Comparison of ENCODE assay signal across 11 cellular contexts in the genomic region with DNA sequence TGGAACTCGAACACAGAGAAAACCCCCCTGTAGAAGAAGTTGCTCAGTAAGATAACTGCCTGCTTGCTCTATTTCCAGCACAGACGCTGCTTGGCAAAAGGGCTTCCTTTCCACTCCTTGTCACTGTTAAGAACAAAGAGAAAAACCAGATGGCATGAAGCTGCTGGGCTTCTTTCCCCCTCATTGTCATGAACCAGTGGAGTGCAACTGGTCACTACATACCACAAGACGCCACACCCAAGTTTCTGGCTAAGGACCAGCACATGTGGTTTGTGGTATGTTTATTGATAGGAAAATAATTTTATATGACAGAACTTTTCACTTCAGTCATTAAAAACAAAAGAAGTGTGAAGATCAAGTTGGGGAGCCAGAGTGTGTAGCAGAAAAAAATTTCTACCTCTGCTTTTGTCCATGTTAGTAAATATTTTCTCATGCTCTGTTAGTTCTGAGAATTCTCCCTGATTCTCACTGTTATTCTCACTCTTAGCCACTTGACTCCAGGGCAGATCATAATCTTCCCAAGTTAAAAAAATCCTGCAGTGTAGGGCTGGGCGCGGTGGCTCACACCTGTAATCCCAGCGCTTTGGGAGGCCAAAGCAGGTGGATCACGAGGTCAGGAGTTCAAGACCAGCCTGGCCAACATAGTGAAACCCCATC. TPM values are rescaled to one million over a fixed set of nuclear protein-coding genes. Genes with fewer than 3 reads are reported as not detected.
DNase-seq lines count a peak whose midpoint lies in the region; ATAC-seq and TF ChIP-seq lines count a peak whose summit lies in the region.
"Had no signal": no experiment of that assay in that cellular context is flagged by ENCODE, and none has a peak within 500 bp of the region (broad histone marks: within the 10 kb centered on the region; RNA-seq: fewer than 3 reads in every experiment).

No MANE protein-coding gene starts in this region.

- BruUV-seq in PC-9 (replicated peaks; lab: Mats Ljungman, UMichigan): no TSS peak

- no peaks in the 10 kb centered on the region for H3K9me2 ChIP-seq in PC-9 (ENCODE audit: insufficient read depth)

- H3K27ac Mint-ChIP-seq in progenitor cell of endocrine pancreas: peak overlapping the region; percentile 80

- H3K36me3 ChIP-seq in PC-9 (ENCODE audit: low read depth): peaks cover 5% of the 10 kb centered on the region; the same call in 1 of the 2 replicates
- peaks cover 0 to 46% (median 0%) of the 10 kb centered on the region in 3 donors for H3K36me3 ChIP-seq in esophagus squamous epithelium
- H3K36me3 ChIP-seq in tibial nerve: peaks cover 0 to 10% (median 3%) of the 10 kb centered on the region in 3 donors
- H3K36me3 ChIP-seq: thoracic aorta had no signal

- TF ChIP-seq CTCF in PC-9 (conservative IDR thresholded peaks at IDR 0.05) (no peak), esophagus squamous epithelium (IDR thresholded peaks at IDR 0.05) (no peak), progenitor cell of endocrine pancreas (IDR thresholded peaks at IDR 0.05; ENCODE audit: unreplicated experiment) (no peak), GM10266 (IDR thresholded peaks at IDR 0.05; ENCODE audit: control insufficient read depth, insufficient read depth, low read depth, missing control alignments) (no peak), tibial nerve (IDR thresholded peaks at IDR 0.05) (no peak)

- no peaks in the 10 kb centered on the region for H3K27me3 ChIP-seq in PC-9 (ENCODE audit: insufficient read depth, low read depth)
- H3K27me3 ChIP-seq in esophagus squamous epithelium: no peaks in the 10 kb centered on the region
- H3K27me3 ChIP-seq in tibial nerve: no peaks in the 10 kb centered on the region

- H3K9me3 Mint-ChIP-seq in progenitor cell of endocrine pancreas (ENCODE audit: low read depth): no peaks in the 10 kb centered on the region

- CTCF ChIA-PET in PC-9 (lab: Charles Lee): no interaction called here

- TF ChIP-seq POLR2A in esophagus squamous epithelium (IDR thresholded peaks at IDR 0.05) (no peak), tibial nerve (IDR thresholded peaks at IDR 0.05) (no peak)

- no peaks in the 10 kb centered on the region for H3K27me3 Mint-ChIP-seq in progenitor cell of endocrine pancreas

- 74 to 80% methylated on average over 7 of the region's 7 CpGs for WGBS in esophagus squamous epithelium, 2 donors
- 67 to 75% methylated on average over 7 of the region's 7 CpGs for WGBS in tibial nerve, 2 donors

- H3K4me3 ChIP-seq in PC-9 (no peak overlapping the region), esophagus squamous epithelium (no peak overlapping the region), tibial nerve (no peak overlapping the region)
- H3K4me3 ChIP-seq: thoracic aorta had no signal

- H3K36me3 Mint-ChIP-seq in progenitor cell of endocrine pancreas (ENCODE audit: insufficient read depth): peaks cover 9% of the 10 kb centered on the region

- intact Hi-C loops in PC-9 (cut with micrococcal nuclease; ENCODE audit: unreplicated experiment) (no loop called here), esophagus squamous epithelium (cut with DNase I) (no loop called here)

- no peak overlapping the region for H2AFZ ChIP-seq in PC-9

- H3K4me3 Mint-ChIP-seq in progenitor cell of endocrine pancreas (ENCODE audit: low read depth): no peak overlapping the region

- peak; percentile 73 for DNase-seq in EL
- DNase-seq in PC-9: peak; percentile 55 to 73
- no peak for DNase-seq in esophagus squamous epithelium (lab: John Stamatoyannopoulos, UW)
- no peak for DNase-seq in progenitor cell of endocrine pancreas (ENCODE audit: low spot score, unreplicated experiment)
- DNase-seq in activated CD4-positive, alpha-beta T cell treated with anti-CD3 and anti-CD28 coated beads for 4 hours: no peak
- DNase-seq in GM10266 (ENCODE audit: extremely low spot score): no peak
- DNase-seq in tibial nerve (ENCODE audit: low spot score in 2 of 2): no peak
- DNase-seq: activated CD4-positive, alpha-beta T cell treated with anti-CD3 and anti-CD28 coated beads for 48 hours had no signal

- no peak for ATAC-seq in GM21717 (IDR thresholded peaks at IDR 0.05; ENCODE audit: unreplicated experiment)
- ATAC-seq: sciatic nerve had no signal

- TF ChIP-seq EP300 in tibial nerve (IDR thresholded peaks at IDR 0.05): no peak

- peaks cover 13% of the 10 kb centered on the region for H3K4me1 Mint-ChIP-seq in progenitor cell of endocrine pancreas (ENCODE audit: low read depth)

- no peaks in the 10 kb centered on the region for H3K79me2 ChIP-seq in PC-9 (ENCODE audit: low read depth)

- H3K27ac ChIP-seq in PC-9: peak overlapping the region; percentile 9; the same call in 1 of the 2 replicates
- H3K27ac ChIP-seq in esophagus squamous epithelium: peak overlapping the region in 3 of 4 donors; percentile 4 to 43 (median 39)
- peak overlapping the region in 2 of 4 donors; percentile 9 to 34 for H3K27ac ChIP-seq in tibial nerve
- H3K27ac ChIP-seq: thoracic aorta had no signal

- H3K9me3 ChIP-seq in PC-9 (ENCODE audit: insufficient read depth, low read depth) (no peaks in the 10 kb centered on the region), esophagus squamous epithelium (no peaks in the 10 kb centered on the region), tibial nerve (no peaks in the 10 kb centered on the region)
- H3K9me3 ChIP-seq: thoracic aorta had no signal

- H3F3A ChIP-seq in PC-9 (ENCODE audit: insufficient read depth, low read depth): peaks cover 4% of the 10 kb centered on the region; the same call in 1 of the 2 replicates

- H3K4me2 ChIP-seq in PC-9: no peak overlapping the region

- H4K20me1 ChIP-seq in PC-9 (ENCODE audit: insufficient read depth): peaks cover 22% of the 10 kb centered on the region; the same call in 1 of the 2 replicates

- POLR2A ChIA-PET in PC-9 (lab: Charles Lee; ENCODE audit: unreplicated experiment): interaction anchor here (0.7 kb wide), 1 partner anchor 106 kb away, joined by 3 read pairs; no protein-coding TSS in a partner anchor

- no peaks in the 10 kb centered on the region for H3K4me1 ChIP-seq in PC-9 (replicated peaks; ENCODE audit: insufficient read depth)
- peaks cover 0 to 61% (median 24%) of the 10 kb centered on the region in 3 donors for H3K4me1 ChIP-seq in esophagus squamous epithelium
- peaks cover 0 to 58% (median 16%) of the 10 kb centered on the region in 4 donors for H3K4me1 ChIP-seq in tibial nerve

RNA-seq across cellular contexts. Expression of gene CLK3, which starts 37.9 kb away (rescaled TPM):
- total RNA-seq in PC-9 (2021) (70.7 and 80.1 TPM in 2 replicates), esophagus squamous epithelium (100 to 1,000 TPM in 1 of 4 donors, 10 to 100 TPM in 3; 46.8 to 105 (median 58.0) TPM), progenitor cell of endocrine pancreas (74.5 and 76.0 TPM in 2 replicates), tibial nerve (100 to 1,000 TPM; 130 to 181 (median 138) TPM)

RNA-seq across cellular contexts. Expression of gene EDC3, which starts 42.3 kb away (rescaled TPM):
- 43.3 and 46.3 TPM in 2 replicates for total RNA-seq in PC-9 (2021)
- 10 to 100 TPM in 3 of 4 donors, 1 to 10 TPM in 1; 10.0 to 17.4 (median 13.2) TPM for total RNA-seq in esophagus squamous epithelium
- 61.6 and 62.6 TPM in 2 replicates for total RNA-seq in progenitor cell of endocrine pancreas
- 10 to 100 TPM; 14.4 to 18.8 (median 17.2) TPM for total RNA-seq in tibial nerve

Comparison
In these comparisons a context has a peak if more than half of its experiments do, and no peak if none do; other contexts are left out.
1. DNase-seq: peak in EL (single experiment) and PC-9 (2 of 2); none in esophagus squamous epithelium (single experiment), progenitor cell of endocrine pancreas (single experiment), activated CD4-positive, alpha-beta T cell treated with anti-CD3 and anti-CD28 coated beads for 4 hours (0 of 2), GM10266 (single experiment) and tibial nerve (0 of 2).